ENCODE assay signal across 9 cellular contexts in genomic region chr6:70108230-70108629, GRCh38.
DNase-seq lines count a peak whose midpoint lies in the region; ATAC-seq lines count a peak whose summit lies in the region.
"Had no signal": no experiment of that assay in that cellular context is flagged by ENCODE, and none has a peak within 500 bp of the region (broad histone marks: within the 10 kb centered on the region; RNA-seq: fewer than 3 reads in every experiment).

No MANE protein-coding gene starts in this region.

- no peak overlapping the region for H2BK5ac ChIP-seq in mesenchymal stem cell (ENCODE audit: low read depth, low read length, poor library complexity, severe bottlenecking)

- no peak overlapping the region for H3K9ac ChIP-seq in mesenchymal stem cell (ENCODE audit: low read length)
- H3K9ac ChIP-seq: BLaER1 had no signal

- H2BK15ac ChIP-seq in mesenchymal stem cell (ENCODE audit: low read depth, poor library complexity, severe bottlenecking), result no peak overlapping the region

- no CpG with 5 or more reads among the region's 1 CpG for WGBS in mesenchymal stem cell

- H3K14ac ChIP-seq in mesenchymal stem cell (ENCODE audit: low read length in 2 of 2), result no peak overlapping the region

- H4K8ac ChIP-seq in mesenchymal stem cell (ENCODE audit: low read length), result no peak overlapping the region

- H2AFZ ChIP-seq in mesenchymal stem cell (ENCODE audit: low read depth, low read length), result no peak overlapping the region

- H2BK120ac ChIP-seq in mesenchymal stem cell (ENCODE audit: low read depth, low read length), result no peak overlapping the region

- no peak overlapping the region for H3K27ac ChIP-seq in mesenchymal stem cell (ENCODE audit: low read length, poor library complexity, severe bottlenecking)
- H3K27ac ChIP-seq: BLaER1 had no signal

- H3K18ac ChIP-seq in mesenchymal stem cell (ENCODE audit: low read depth in 1 of 2, low read length in 2 of 2), result no peak overlapping the region

- H3K36me3 ChIP-seq in H7 (replicated peaks; ENCODE audit: control insufficient read depth, insufficient read depth, low read length) (no peaks in the 10 kb centered on the region), mesenchymal stem cell (ENCODE audit: control insufficient read depth in 1 of 2, insufficient read depth in 2 of 2, low read depth in 1 of 2, low read length in 2 of 2) (no peaks in the 10 kb centered on the region)
- H3K36me3 ChIP-seq: BLaER1 had no signal

- no peak overlapping the region for H3K4me3 ChIP-seq in H7 (ENCODE audit: insufficient read depth, low read depth, low read length)
- H3K4me3 ChIP-seq in mesenchymal stem cell (ENCODE audit: insufficient read depth in 1 of 2, low read depth in 1 of 2, low read length in 2 of 2), result no peak overlapping the region
- H3K4me3 ChIP-seq: BLaER1 had no signal

- no peak overlapping the region for H2AK5ac ChIP-seq in mesenchymal stem cell (ENCODE audit: low read length, severe bottlenecking)

- H3K9me3 ChIP-seq in mesenchymal stem cell (ENCODE audit: control insufficient read depth, low read length), result no peaks in the 10 kb centered on the region
- H3K9me3 ChIP-seq: BLaER1 had no signal

- H2BK12ac ChIP-seq in mesenchymal stem cell (ENCODE audit: low read length in 2 of 2), result no peak overlapping the region

- no peaks in the 10 kb centered on the region for H3K4me1 ChIP-seq in mesenchymal stem cell (ENCODE audit: control insufficient read depth, insufficient read depth, low read depth, low read length)
- H3K4me1 ChIP-seq: BLaER1 had no signal

- DNase-seq in DMS 273 (lab: John Stamatoyannopoulos, UW; ENCODE audit: unreplicated experiment), result peak; percentile 73
- DNase-seq in DMS 273 treated with DMSO at 0.1 percent for 48 hours (lab: John Stamatoyannopoulos, UW), result no peak
- DNase-seq in H7, result peak; percentile 4
- DNase-seq in NCI-H345 (lab: John Stamatoyannopoulos, UW), result peak; percentile 41
- DNase-seq in cerebellum (ENCODE audit: low spot score), result peak; percentile 59
- DNase-seq in mesenchymal stem cell, result peak; percentile 67
- DNase-seq in nucleus accumbens (lab: John Stamatoyannopoulos, UW), result no peak

- H3K4ac ChIP-seq in mesenchymal stem cell (ENCODE audit: low read depth in 1 of 2, low read length in 2 of 2), result no peak overlapping the region

- H3K4me2 ChIP-seq in mesenchymal stem cell (ENCODE audit: low read length, poor library complexity, severe bottlenecking), result no peak overlapping the region
- H3K4me2 ChIP-seq: BLaER1 had no signal

- H3K27me3 ChIP-seq in H7 (ENCODE audit: control insufficient read depth, insufficient read depth, low read length) (no peaks in the 10 kb centered on the region), mesenchymal stem cell (ENCODE audit: control insufficient read depth in 1 of 2, insufficient read depth in 1 of 2, low read length in 2 of 2) (peaks cover 0 to 2% of the 10 kb centered on the region in 2 experiments)
- H3K27me3 ChIP-seq: BLaER1 had no signal

- H3K79me1 ChIP-seq in mesenchymal stem cell (replicated peaks; ENCODE audit: low read length, poor library complexity, severe bottlenecking), result no peaks in the 10 kb centered on the region

- no peak overlapping the region for H3K23ac ChIP-seq in mesenchymal stem cell (ENCODE audit: low read length in 2 of 2)

- H4K91ac ChIP-seq in mesenchymal stem cell (ENCODE audit: low read length), result no peak overlapping the region

- ATAC-seq in GM18861 (IDR thresholded peaks at IDR 0.05; ENCODE audit: unreplicated experiment), result no peak

Comparison
In these comparisons a context has a peak if more than half of its experiments do, and no peak if none do; other contexts are left out.
1. DNase-seq: peak in DMS 273 (single experiment), H7 (single experiment), NCI-H345 (single experiment), cerebellum (single experiment) and mesenchymal stem cell (single experiment); none in DMS 273 treated with DMSO at 0.1 percent for 48 hours (single experiment) and nucleus accumbens (0 of 56).